ENCODE assay signal across 18 cellular contexts in genomic region chr3:109943181-109943580, GRCh38.
"Had no signal": no experiment of that assay in that cellular context is flagged by ENCODE, and none has a peak within 500 bp of the region (broad histone marks: within the 10 kb centered on the region; RNA-seq: fewer than 3 reads in every experiment).

No MANE protein-coding gene starts in this region.

- H3K9me3 ChIP-seq: colonic mucosa, esophagus muscularis mucosa, prostate gland, thyroid gland, upper lobe of right lung had no signal

- H2AFZ ChIP-seq: hepatocyte had no signal

- H3K4me1 ChIP-seq: colonic mucosa, esophagus muscularis mucosa, left ventricle myocardium inferior, prostate gland, thyroid gland, upper lobe of right lung had no signal

- H3K79me2 ChIP-seq: hepatocyte had no signal

- H3K36me3 ChIP-seq: colonic mucosa, esophagus muscularis mucosa, left ventricle myocardium inferior, prostate gland, thyroid gland, upper lobe of right lung had no signal

- H3K4me2 ChIP-seq: hepatocyte had no signal

- H3K27ac ChIP-seq: colonic mucosa, esophagus muscularis mucosa, hepatocyte, left ventricle myocardium inferior, prostate gland, thyroid gland, upper lobe of right lung had no signal

- H3K27me3 ChIP-seq: colonic mucosa, esophagus muscularis mucosa, hepatocyte, thyroid gland, upper lobe of right lung had no signal

- ATAC-seq: natural killer cell; stimulated activated naive CD8-positive, alpha-beta T cell treated with anti-CD3 and anti-CD28 coated beads, Interleukin-15, Interleukin-2, amounts not matched to agents 100 U/mL and 50 U/mL, for 24 hours; upper lobe of right lung; WTC11 had no signal

- H3K4me3 ChIP-seq: colonic mucosa, esophagus muscularis mucosa, hepatocyte, left ventricle myocardium inferior, prostate gland, thyroid gland, upper lobe of right lung had no signal

- DNase-seq: activated T-cell treated with anti-CD3 and anti-CD28 coated beads, Interleukin-2, amount 50 U/mL, for 1 hour; colonic mucosa; foreskin melanocyte; immature natural killer cell; kidney glomerular epithelial cell; left ventricle myocardium inferior; mammary epithelial cell; natural killer cell; stimulated activated CD4-positive, alpha-beta T cell treated with anti-CD3 and anti-CD28 coated beads, Interleukin-4, amount 100 ng/mL, for 4 hours; stimulated activated naive CD8-positive, alpha-beta T cell treated with anti-CD3 and anti-CD28 coated beads, Interleukin-15, Interleukin-2, amounts not matched to agents 100 U/mL and 50 U/mL, for 24 hours; substantia nigra; T-helper 9 cell; thyroid gland; upper lobe of right lung had no signal
